Comparison of ENCODE assay signal across 10 cellular contexts in the genomic region with DNA sequence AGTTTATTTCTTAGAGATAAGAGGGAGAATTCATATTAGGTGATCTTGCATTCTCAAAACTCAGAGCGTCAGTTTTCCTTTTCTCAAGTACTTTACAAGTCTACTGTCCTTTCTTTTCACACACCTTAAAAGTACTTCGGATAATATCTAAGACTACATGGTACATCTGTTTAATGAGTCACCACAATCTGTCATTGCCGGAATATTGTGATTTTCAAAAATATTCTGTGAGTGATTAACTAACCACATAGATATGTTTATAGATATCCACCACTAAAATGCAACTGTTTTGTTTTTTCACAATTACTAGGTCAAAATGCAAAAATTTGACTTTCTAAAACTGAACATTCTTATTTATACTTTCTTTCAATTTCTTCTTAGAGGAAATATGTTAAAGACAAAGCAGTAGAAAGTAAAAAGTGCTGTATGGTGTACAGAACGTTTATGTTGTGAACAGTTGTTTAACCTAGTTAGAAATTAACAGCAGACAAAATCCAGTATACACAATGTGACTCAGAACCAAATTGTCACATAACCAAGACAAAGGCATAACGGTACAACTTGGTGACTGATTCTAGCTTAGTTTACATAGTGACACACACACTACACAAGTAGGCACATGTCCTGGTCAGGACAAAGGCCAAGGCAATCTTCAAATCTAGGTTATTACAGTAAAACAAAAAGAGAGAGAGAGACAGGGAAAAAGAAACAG.
DNase-seq lines count a peak whose midpoint lies in the region; ATAC-seq and TF ChIP-seq lines count a peak whose summit lies in the region.
"Had no signal": no experiment of that assay in that cellular context is flagged by ENCODE, and none has a peak within 500 bp of the region (broad histone marks: within the 10 kb centered on the region; RNA-seq: fewer than 3 reads in every experiment).

No MANE protein-coding gene starts in this region.

- no peaks in the 10 kb centered on the region for H3K27me3 Mint-ChIP-seq in CD8-positive, alpha-beta memory T cell
- H3K27me3 Mint-ChIP-seq in effector memory CD8-positive, alpha-beta T cell = no peaks in the 10 kb centered on the region

- no peak overlapping the region for H3K27ac ChIP-seq in CD8-positive, alpha-beta memory T cell (ENCODE audit: low read depth, low read length)
- H3K27ac ChIP-seq: C4-2B, tibial artery had no signal

- no peaks in the 10 kb centered on the region for H3K4me1 Mint-ChIP-seq in CD8-positive, alpha-beta memory T cell
- no peaks in the 10 kb centered on the region for H3K4me1 Mint-ChIP-seq in effector memory CD8-positive, alpha-beta T cell (ENCODE audit: low read depth in 2 of 2)

- H3K27me3 ChIP-seq in CD8-positive, alpha-beta memory T cell (ENCODE audit: insufficient read depth, low read length, poor library complexity, severe bottlenecking) = no peaks in the 10 kb centered on the region
- H3K27me3 ChIP-seq: tibial artery had no signal

- no peaks in the 10 kb centered on the region for H3K36me3 Mint-ChIP-seq in CD8-positive, alpha-beta memory T cell
- no peaks in the 10 kb centered on the region for H3K36me3 Mint-ChIP-seq in effector memory CD8-positive, alpha-beta T cell (ENCODE audit: insufficient read depth)

- CTCF ChIA-PET in CD8-positive, alpha-beta memory T cell (lab: Charles Lee) = no interaction called here

- no peak for TF ChIP-seq CTCF in fibroblast of villous mesenchyme (IDR thresholded peaks at IDR 0.05; ENCODE audit: insufficient read depth, low read depth, low read length)

- POLR2A ChIA-PET in CD8-positive, alpha-beta memory T cell (lab: Charles Lee) = no interaction called here

- DNase-seq in fibroblast of villous mesenchyme (ENCODE audit: low read depth) (peak; percentile 51), OCI-M2 (lab: John Stamatoyannopoulos, UW; ENCODE audit: unreplicated experiment) (no peak)
- DNase-seq in CD8-positive, alpha-beta memory T cell = no peak
- DNase-seq in activated CD8-positive, alpha-beta memory T cell treated with anti-CD3 and anti-CD28 coated beads for 24 hours = no peak
- no peak for DNase-seq in effector memory CD8-positive, alpha-beta T cell
- DNase-seq: tibial artery had no signal

- no peak for TF ChIP-seq POLR2A in GM18505 (IDR thresholded peaks at IDR 0.05; ENCODE audit: borderline replicate concordance, extremely low read depth, insufficient read depth, insufficient read length)

- no peaks in the 10 kb centered on the region for H3K36me3 ChIP-seq in CD8-positive, alpha-beta memory T cell (ENCODE audit: insufficient read depth, low read length)
- H3K36me3 ChIP-seq: tibial artery had no signal

- H3K4me1 ChIP-seq in CD8-positive, alpha-beta memory T cell (ENCODE audit: insufficient read depth, low read length) = no peaks in the 10 kb centered on the region
- H3K4me1 ChIP-seq: tibial artery had no signal

- peaks cover 0 to 26% (median 12%) of the 10 kb centered on the region in 5 donors for H3K9me3 Mint-ChIP-seq in CD8-positive, alpha-beta memory T cell
- H3K9me3 Mint-ChIP-seq in effector memory CD8-positive, alpha-beta T cell = peaks cover 7 to 8% of the 10 kb centered on the region in 2 donors

- H3K4me3 ChIP-seq in fibroblast of villous mesenchyme (ENCODE audit: low read depth, low read length) = no peak overlapping the region
- no peak overlapping the region for H3K4me3 ChIP-seq in CD8-positive, alpha-beta memory T cell (ENCODE audit: low read length)
- H3K4me3 ChIP-seq: tibial artery had no signal

- H3K27ac Mint-ChIP-seq in CD8-positive, alpha-beta memory T cell = no peak overlapping the region
- no peak overlapping the region for H3K27ac Mint-ChIP-seq in effector memory CD8-positive, alpha-beta T cell

- H3K4me3 Mint-ChIP-seq in CD8-positive, alpha-beta memory T cell = no peak overlapping the region
- H3K4me3 Mint-ChIP-seq in effector memory CD8-positive, alpha-beta T cell = no peak overlapping the region

- ATAC-seq in GM18505 (IDR thresholded peaks at IDR 0.05; ENCODE audit: unreplicated experiment) (peak; percentile 76), HG02571 (IDR thresholded peaks at IDR 0.05; ENCODE audit: unreplicated experiment) (peak; percentile 64), HG03571 (IDR thresholded peaks at IDR 0.05; ENCODE audit: unreplicated experiment) (peak; percentile 96)
- no peak for ATAC-seq in effector memory CD8-positive, alpha-beta T cell (replicated peaks)

- no peaks in the 10 kb centered on the region for H3K9me3 ChIP-seq in CD8-positive, alpha-beta memory T cell (ENCODE audit: low read length)
